ENCODE assay signal across 8 cellular contexts in genomic region chr11:75428301-75428724, GRCh38. TPM values are rescaled to one million over a fixed set of nuclear protein-coding genes. Genes with fewer than 3 reads are reported as not detected.
DNase-seq lines count a peak whose midpoint lies in the region; ATAC-seq and TF ChIP-seq lines count a peak whose summit lies in the region.

No MANE protein-coding gene starts in this region.

- intact Hi-C loops in activated CD4-positive, alpha-beta T cell treated with anti-CD3 and anti-CD28 coated beads for 36 hours (cut with DNase I, micrococcal nuclease): no loop called here

- H3K4me3 ChIP-seq in liver (ENCODE audit: low read depth in 1 of 3, low read length in 3 of 3): peak overlapping the region in 2 of 3 donors; percentile 25 to 37

- H3K27me3 ChIP-seq in liver (ENCODE audit: control insufficient read depth in 4 of 4, insufficient read depth in 4 of 4, low read length in 3 of 4): peaks cover 0 to 11% (median 5%) of the 10 kb centered on the region in 4 donors

- peaks cover 4 to 18% (median 6%) of the 10 kb centered on the region in 4 donors for H3K4me1 ChIP-seq in liver (ENCODE audit: control insufficient read depth in 4 of 4, insufficient read depth in 4 of 4, low read length in 3 of 4)

- no peak for TF ChIP-seq RAD21 in liver (IDR thresholded peaks at IDR 0.05)

- H3K4me1 Mint-ChIP-seq in activated CD4-positive, alpha-beta T cell treated with anti-CD3 and anti-CD28 coated beads for 36 hours: peaks cover 16% of the 10 kb centered on the region

- peaks cover 10% of the 10 kb centered on the region for H3K36me3 Mint-ChIP-seq in activated CD4-positive, alpha-beta T cell treated with anti-CD3 and anti-CD28 coated beads for 36 hours (ENCODE audit: low read depth)

- CTCF ChIA-PET in GM10248 (lab: Yijun Ruan, JAX): interaction anchor here (0.7 to 4.8 kb wide), 3 partner anchors 11 to 20 kb away, joined by 3 to 22 read pairs (median 3); no protein-coding TSS in a partner anchor
- CTCF ChIA-PET in activated CD4-positive, alpha-beta T cell treated with anti-CD3 and anti-CD28 coated beads for 36 hours (lab: Charles Lee): interaction anchor here (0.8 to 1.5 kb wide), 2 partner anchors 20 to 148 kb away, joined by 4 to 7 read pairs; no protein-coding TSS in a partner anchor

- H3K27ac ChIP-seq in liver (ENCODE audit: low read depth in 1 of 2, low read length in 2 of 2): no peak overlapping the region

- H3K9ac ChIP-seq in liver (ENCODE audit: low read depth in 1 of 2, low read length in 2 of 2): no peak overlapping the region

- H3K9me3 ChIP-seq in liver (ENCODE audit: control insufficient read depth in 4 of 4, low read length in 3 of 4): peaks cover 0 to 5% (median 1%) of the 10 kb centered on the region in 4 donors

- peak; percentile 69 for ATAC-seq in activated CD4-positive, alpha-beta T cell treated with anti-CD3 and anti-CD28 coated beads for 36 hours
- no peak for ATAC-seq in GM19455 (IDR thresholded peaks at IDR 0.05; ENCODE audit: unreplicated experiment)
- no peak for ATAC-seq in HG02970 (IDR thresholded peaks at IDR 0.05; ENCODE audit: low FRiP score, unreplicated experiment)

- 17% methylated on average over 30 of the region's 30 CpGs for WGBS in liver

- H3K9me3 Mint-ChIP-seq in activated CD4-positive, alpha-beta T cell treated with anti-CD3 and anti-CD28 coated beads for 36 hours (ENCODE audit: low read depth): peaks cover 8% of the 10 kb centered on the region

- H3K27ac Mint-ChIP-seq in activated CD4-positive, alpha-beta T cell treated with anti-CD3 and anti-CD28 coated beads for 36 hours: no peak overlapping the region

- peaks cover 46% of the 10 kb centered on the region for H3K27me3 Mint-ChIP-seq in activated CD4-positive, alpha-beta T cell treated with anti-CD3 and anti-CD28 coated beads for 36 hours

- POLR2A ChIA-PET in GM10248 (lab: Yijun Ruan, JAX): no interaction called here
- POLR2A ChIA-PET in activated CD4-positive, alpha-beta T cell treated with anti-CD3 and anti-CD28 coated beads for 36 hours (lab: Charles Lee): interaction anchor here (1.0 kb wide), 1 partner anchor 19 kb away, joined by 3 read pairs; no protein-coding TSS in a partner anchor

- TF ChIP-seq CTCF in GM10248 (IDR thresholded peaks at IDR 0.05; ENCODE audit: control extremely low read depth, extremely low read depth, low read depth, missing control alignments) (no peak), liver (IDR thresholded peaks at IDR 0.05; ENCODE audit: low read depth, low read length, missing input control) (no peak)

- H3K4me3 Mint-ChIP-seq in activated CD4-positive, alpha-beta T cell treated with anti-CD3 and anti-CD28 coated beads for 36 hours: peak overlapping the region; percentile 19

- no peaks in the 10 kb centered on the region for H3K36me3 ChIP-seq in liver (ENCODE audit: control insufficient read depth in 4 of 4, insufficient read depth in 3 of 4, low read depth in 1 of 4, low read length in 3 of 4)

- DNase-seq in GM10248 (ENCODE audit: extremely low spot score) (peak; percentile 88), HT-29 (ENCODE audit: low spot score) (peak; percentile 99), cerebellum (ENCODE audit: low spot score) (peak; percentile 95)
- DNase-seq in activated CD4-positive, alpha-beta T cell treated with anti-CD3 and anti-CD28 coated beads for 36 hours: peak; percentile 83
- peak; percentile 63 to 80 for DNase-seq in stimulated activated CD4-positive, alpha-beta T cell treated with anti-CD3 and anti-CD28 coated beads, Interleukin-4, amount 100 ng/mL, for 4 hours

TF ChIP-seq in liver, 16 proteins besides CTCF, POLR2A, EP300 and RAD21:
- peak in 1 of 2 donors; percentile 13 for TF ChIP-seq JUND (IDR thresholded peaks at IDR 0.05)
- no peak for TF ChIP-seq FOXA1 (IDR thresholded peaks at IDR 0.05)
- no peak for TF ChIP-seq REST (IDR thresholded peaks at IDR 0.05)
- no peak for TF ChIP-seq HNF4A (conservative IDR thresholded peaks at IDR 0.05)
- no peak for TF ChIP-seq HNF4G (IDR thresholded peaks at IDR 0.05)
- TF ChIP-seq ZBTB33 (IDR thresholded peaks at IDR 0.05): no peak
- no peak for TF ChIP-seq TAF1 (conservative IDR thresholded peaks at IDR 0.05)
- TF ChIP-seq MAX (IDR thresholded peaks at IDR 0.05): no peak
- no peak for TF ChIP-seq FOXA2 (IDR thresholded peaks at IDR 0.05)
- no peak for TF ChIP-seq EGR1 (IDR thresholded peaks at IDR 0.05; ENCODE audit: low read depth in 2 of 2)
- no peak for TF ChIP-seq YY1 (IDR thresholded peaks at IDR 0.05)
- TF ChIP-seq NR2F2 (IDR thresholded peaks at IDR 0.05): no peak
- no peak for TF ChIP-seq GABPA (IDR thresholded peaks at IDR 0.05 in 1 of 2, conservative IDR thresholded peaks at IDR 0.05 in 1 of 2)
- TF ChIP-seq SP1 (IDR thresholded peaks at IDR 0.05): peak; percentile 50

RNA-seq across cellular contexts. Expression of gene KLHL35, which starts 4.7 kb away (rescaled TPM):
- 20.5 and 23.5 TPM in 2 replicates for total RNA-seq in HT-29 (2014; rRNA removed; shearing (Covaris generic))
- total RNA-seq in activated CD4-positive, alpha-beta T cell treated with anti-CD3 and anti-CD28 coated beads for 36 hours: under 1 TPM; 0.62 to 0.65 TPM
- total RNA-seq in cerebellum (17.0 TPM), liver (under 1 TPM in 1 of 2 donors, not detected in 1; 0.42 TPM)
- under 1 TPM; 0.07 to 0.15 TPM for polyA plus RNA-seq in liver

RNA-seq across cellular contexts. Expression of gene RPS3, which starts 29.0 kb away (rescaled TPM):
- total RNA-seq in HT-29 (2014; rRNA removed; shearing (Covaris generic)): 2,617 and 2,815 TPM in 2 replicates
- total RNA-seq in activated CD4-positive, alpha-beta T cell treated with anti-CD3 and anti-CD28 coated beads for 36 hours: 1,000 to 10,000 TPM; 4,536 to 4,569 TPM
- total RNA-seq in cerebellum: 564 TPM
- 1,000 to 10,000 TPM in 1 of 2 donors, 100 to 1,000 TPM in 1; 289 to 1,115 TPM for total RNA-seq in liver
- polyA plus RNA-seq in liver: 100 to 1,000 TPM; 365 to 620 TPM

Comparison
In these comparisons a context has a peak if more than half of its experiments do, and no peak if none do; other contexts are left out.
1. RNA of gene KLHL35, which starts 4.7 kb away (total RNA-seq): 20.5 to 23.5 TPM in HT-29 and 17.0 TPM in cerebellum (single experiment); 0.62 to 0.65 TPM in activated CD4-positive, alpha-beta T cell treated with anti-CD3 and anti-CD28 coated beads for 36 hours and 0.42 TPM in liver; every median in the first group is over 10 times any median in the second.
2. Peak in every context shown above with its lines, with median percentiles within 50 percentile points of each other: DNase-seq.